Comparison of ENCODE assay signal across 16 cellular contexts in the genomic region with DNA sequence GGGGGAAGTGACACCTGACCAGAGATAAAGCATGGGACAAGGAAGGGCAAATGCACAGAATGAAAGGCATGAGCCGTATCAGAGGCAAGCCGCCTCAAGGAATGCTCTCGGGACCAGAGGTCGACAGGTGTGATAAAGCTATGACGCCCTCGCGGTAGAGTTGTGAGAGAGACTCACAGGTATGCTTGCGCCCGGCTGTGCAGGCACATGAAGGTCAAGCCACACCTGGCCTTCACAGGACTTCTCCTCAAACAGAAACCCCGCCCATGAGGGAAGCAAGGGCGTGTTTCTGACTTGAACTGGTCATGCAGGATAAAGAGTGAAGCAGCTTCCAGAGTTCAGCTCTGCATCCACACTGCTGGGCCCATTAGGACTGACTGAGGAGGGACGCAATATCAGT. TPM values are rescaled to one million over a fixed set of nuclear protein-coding genes. Genes with fewer than 3 reads are reported as not detected.
DNase-seq lines count a peak whose midpoint lies in the region; ATAC-seq and TF ChIP-seq lines count a peak whose summit lies in the region.
"Had no signal": no experiment of that assay in that cellular context is flagged by ENCODE, and none has a peak within 500 bp of the region (broad histone marks: within the 10 kb centered on the region; RNA-seq: fewer than 3 reads in every experiment).

No MANE protein-coding gene starts in this region.

- no peak for DNase-seq in activated T-cell treated with anti-CD3 and anti-CD28 coated beads, Interleukin-2, amount 50 U/mL, for 24 hours
- DNase-seq in activated T-cell treated with anti-CD3 and anti-CD28 coated beads, Interleukin-2, amount 50 U/mL, for 48 hours, result no peak
- DNase-seq in SW480 (ENCODE audit: low spot score) (peak; percentile 67), mucosa of descending colon (peak; percentile 86 to 94 (median 90)), type B pancreatic cell (ENCODE audit: extremely low spot score, unreplicated experiment) (no peak), SKM-1 (lab: John Stamatoyannopoulos, UW; ENCODE audit: unreplicated experiment) (no peak), uterus (no peak), KG1 (lab: John Stamatoyannopoulos, UW) (no peak)
- DNase-seq: activated T-cell treated with anti-CD3 and anti-CD28 coated beads, Interleukin-2, amount 50 U/mL, for 1 hour; CD4-positive, alpha-beta memory T cell; effector CD4-positive, alpha-beta T cell; Karpas-422; NCI-H1436; stimulated activated CD4-positive, alpha-beta T cell treated with anti-CD3 and anti-CD28 coated beads, Interleukin-12 subunit alpha, Interleukin-12 subunit beta, amount 100 ng/mL, for 4 hours; stimulated activated naive CD4-positive, alpha-beta T cell treated with Interleukin-2 at 50 U/mL for 16 hours had no signal

- no peak overlapping the region for H3K4me3 Mint-ChIP-seq in activated T-cell treated with anti-CD3 and anti-CD28 coated beads, Interleukin-2, amount 50 U/mL, for 24 hours
- peak overlapping the region; percentile 35 for H3K4me3 Mint-ChIP-seq in type B pancreatic cell
- H3K4me3 Mint-ChIP-seq: CD4-positive, alpha-beta memory T cell had no signal

- peak; percentile 99 for ATAC-seq in mucosa of descending colon

- intact Hi-C loops in mucosa of descending colon (cut with DNase I, micrococcal nuclease) (no loop called here), uterus (cut with DNase I; ENCODE audit: low total_unique reads) (no loop called here)

- H3K4me1 Mint-ChIP-seq in activated T-cell treated with anti-CD3 and anti-CD28 coated beads, Interleukin-2, amount 50 U/mL, for 24 hours (ENCODE audit: low read depth), result peaks cover 22% of the 10 kb centered on the region
- H3K4me1 Mint-ChIP-seq in type B pancreatic cell (ENCODE audit: unreplicated experiment), result peaks cover 11% of the 10 kb centered on the region

- peaks cover 93% of the 10 kb centered on the region for H3K36me3 Mint-ChIP-seq in activated T-cell treated with anti-CD3 and anti-CD28 coated beads, Interleukin-2, amount 50 U/mL, for 24 hours (ENCODE audit: low read depth)
- peaks cover 23% of the 10 kb centered on the region for H3K36me3 Mint-ChIP-seq in type B pancreatic cell

- H3K27ac Mint-ChIP-seq in activated T-cell treated with anti-CD3 and anti-CD28 coated beads, Interleukin-2, amount 50 U/mL, for 24 hours, result peak overlapping the region; percentile 58
- peak overlapping the region; percentile 94 for H3K27ac Mint-ChIP-seq in type B pancreatic cell

- no peak overlapping the region for H3K27ac ChIP-seq in uterus
- H3K27ac ChIP-seq: SJSA1 had no signal

- TF ChIP-seq POLR2A in uterus (IDR thresholded peaks at IDR 0.05), result no peak

- no peaks in the 10 kb centered on the region for H3K9me3 Mint-ChIP-seq in activated T-cell treated with anti-CD3 and anti-CD28 coated beads, Interleukin-2, amount 50 U/mL, for 24 hours
- H3K9me3 Mint-ChIP-seq in type B pancreatic cell, result no peaks in the 10 kb centered on the region
- H3K9me3 Mint-ChIP-seq: CD4-positive, alpha-beta memory T cell had no signal

- no peaks in the 10 kb centered on the region for H3K27me3 ChIP-seq in uterus
- H3K27me3 ChIP-seq: SJSA1 had no signal

- H3K4me1 ChIP-seq in mucosa of descending colon (ENCODE audit: low read depth) (peaks cover 8% of the 10 kb centered on the region), uterus (no peaks in the 10 kb centered on the region)
- H3K4me1 ChIP-seq: SJSA1 had no signal

- H3K9me3 ChIP-seq in mucosa of descending colon (no peaks in the 10 kb centered on the region), uterus (no peaks in the 10 kb centered on the region)
- H3K9me3 ChIP-seq: SJSA1 had no signal

- H3K36me3 ChIP-seq in mucosa of descending colon (ENCODE audit: low read depth) (peaks cover 9% of the 10 kb centered on the region), uterus (no peaks in the 10 kb centered on the region)

- TF ChIP-seq CTCF in mucosa of descending colon (IDR thresholded peaks at IDR 0.05), result no peak
- TF ChIP-seq CTCF in type B pancreatic cell (conservative IDR thresholded peaks at IDR 0.05), result no peak
- TF ChIP-seq CTCF in uterus (IDR thresholded peaks at IDR 0.05), result no peak

- H3K4me3 ChIP-seq in mucosa of descending colon, result peak overlapping the region; percentile 12
- H3K4me3 ChIP-seq in uterus, result no peak overlapping the region
- H3K4me3 ChIP-seq: SJSA1 had no signal

- no peaks in the 10 kb centered on the region for H3K27me3 Mint-ChIP-seq in activated T-cell treated with anti-CD3 and anti-CD28 coated beads, Interleukin-2, amount 50 U/mL, for 24 hours
- H3K27me3 Mint-ChIP-seq in type B pancreatic cell, result no peaks in the 10 kb centered on the region
- H3K27me3 Mint-ChIP-seq: CD4-positive, alpha-beta memory T cell had no signal

RNA-seq across cellular contexts. Expression of a gene that starts 7.8 kb away (rescaled TPM):
- total RNA-seq in mucosa of descending colon, result 10 to 100 TPM; 39.4 to 50.5 (median 44.7) TPM
- total RNA-seq in type B pancreatic cell (ENCODE audit: low replicate concordance), result 54.9 and 58.2 TPM in 2 replicates
- 10 to 100 TPM; 16.5 to 46.7 (median 30.1) TPM for total RNA-seq in uterus

RNA-seq across cellular contexts. Expression of a gene that starts 37.2 kb away (rescaled TPM):
- total RNA-seq in mucosa of descending colon (10 to 100 TPM; 17.2 to 24.1 (median 17.6) TPM), type B pancreatic cell (ENCODE audit: low replicate concordance) (21.0 and 28.8 TPM in 2 replicates), uterus (10 to 100 TPM in 2 of 4 donors, 1 to 10 TPM in 2; 2.8 to 46.8 (median 14.2) TPM)

RNA-seq across cellular contexts. Expression of a gene that starts 54.6 kb away (rescaled TPM):
- 10 to 100 TPM in 1 of 3 donors, 1 to 10 TPM in 2; 4.8 to 11.6 (median 6.2) TPM for total RNA-seq in mucosa of descending colon
- total RNA-seq in type B pancreatic cell (ENCODE audit: low replicate concordance), result 0.83 and 2.7 TPM in 2 replicates
- total RNA-seq in uterus, result 10 to 100 TPM in 1 of 4 donors, 1 to 10 TPM in 3; 2.6 to 37.6 (median 6.4) TPM

Comparison
In these comparisons a context has a peak if more than half of its experiments do, and no peak if none do; other contexts are left out.
1. DNase-seq: peak in SW480 (single experiment) and mucosa of descending colon (3 of 3); none in activated T-cell treated with anti-CD3 and anti-CD28 coated beads, Interleukin-2, amount 50 U/mL, for 24 hours (single experiment), activated T-cell treated with anti-CD3 and anti-CD28 coated beads, Interleukin-2, amount 50 U/mL, for 48 hours (0 of 2), type B pancreatic cell (single experiment), SKM-1 (single experiment), uterus (0 of 2) and KG1 (single experiment).